1 cellular context compared by ENCODE assay signal in the genomic region with DNA sequence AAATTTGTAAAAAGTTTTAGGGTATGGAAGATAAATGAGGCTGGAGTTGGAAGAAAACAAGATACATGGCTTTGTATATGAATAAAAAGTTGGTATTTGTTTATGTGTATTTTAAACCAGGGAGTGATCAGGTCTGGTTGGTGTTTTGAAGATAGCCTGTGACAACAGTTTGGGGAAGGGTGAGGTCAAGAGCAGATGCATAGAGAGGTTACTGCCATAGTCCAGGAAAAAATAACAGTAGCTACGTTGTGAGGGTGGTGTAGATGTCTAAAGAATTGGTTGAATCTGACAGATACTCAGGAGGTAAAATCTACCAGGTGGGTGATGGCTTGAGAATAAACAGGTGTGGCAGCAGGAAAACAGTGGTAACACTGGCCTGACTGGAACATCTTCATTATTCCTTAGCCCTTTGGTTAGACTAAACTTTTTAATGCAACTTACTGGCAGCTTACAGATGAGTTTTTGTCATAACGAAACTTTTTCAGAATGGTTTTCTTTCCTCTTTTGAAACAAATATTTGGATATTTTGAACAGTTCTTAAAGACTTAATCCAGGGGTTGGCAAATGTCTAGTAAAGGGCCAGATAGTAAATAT.
TF ChIP-seq lines count a peak whose summit lies in the region.

No MANE protein-coding gene starts in this region.

TF ChIP-seq in K562, 482 proteins besides CTCF, POLR2A, EP300 and RAD21:
- TF ChIP-seq ZNF224 (CRISPR knock-in tag; IDR thresholded peaks at IDR 0.05), result no peak
- TF ChIP-seq NR2C2 (CRISPR knock-in tag; IDR thresholded peaks at IDR 0.05), result no peak
- TF ChIP-seq NR2C2 (tag; IDR thresholded peaks at IDR 0.05), result 0 out of 2 replicates have a peak, but pooled peaks have one; percentile 19
